Comparison of ENCODE assay signal across 22 cellular contexts in the genomic region with DNA sequence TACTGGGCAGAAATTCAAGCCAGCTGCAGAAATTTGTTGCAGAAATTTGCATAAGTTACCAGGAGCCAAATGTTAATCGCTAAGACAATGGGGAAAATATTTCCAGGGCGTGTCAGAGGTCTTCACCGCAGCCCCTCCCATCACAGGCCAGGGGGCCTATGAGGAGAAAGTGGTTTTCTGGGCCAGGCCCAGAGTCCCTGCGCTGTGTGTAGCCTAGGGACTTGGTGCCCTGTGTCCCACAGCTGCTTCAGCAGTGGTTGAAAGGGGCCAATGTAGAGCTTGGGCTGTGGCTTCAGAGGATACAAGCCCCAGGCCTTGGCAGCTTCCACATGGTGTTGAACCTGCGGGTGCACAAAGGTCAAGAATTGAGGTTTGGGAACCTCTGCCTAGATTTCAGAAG.
DNase-seq lines count a peak whose midpoint lies in the region; ATAC-seq and TF ChIP-seq lines count a peak whose summit lies in the region.
"Had no signal": no experiment of that assay in that cellular context is flagged by ENCODE, and none has a peak within 500 bp of the region (broad histone marks: within the 10 kb centered on the region; RNA-seq: fewer than 3 reads in every experiment).

No MANE protein-coding gene starts in this region.

- H3K4me3 ChIP-seq in GM23338, result no peak overlapping the region
- no peak overlapping the region for H3K4me3 ChIP-seq in neuronal stem cell (ENCODE audit: low read length in 2 of 2)

- H2AFZ ChIP-seq in GM23338 (peak overlapping the region; percentile 67; the same call in 1 of the 2 replicates), neuronal stem cell (ENCODE audit: low read length) (no peak overlapping the region)

- H3K27ac Mint-ChIP-seq in GM23338, result no peak overlapping the region
- H3K27ac Mint-ChIP-seq in WTC11, result no peak overlapping the region
- H3K27ac Mint-ChIP-seq: CD4-positive, CD25-positive, alpha-beta regulatory T cell; CD8-positive, alpha-beta memory T cell; IgD-negative memory B cell had no signal

- H3K4me3 Mint-ChIP-seq in GM23338, result no peak overlapping the region
- H3K4me3 Mint-ChIP-seq in WTC11, result no peak overlapping the region
- H3K4me3 Mint-ChIP-seq: CD4-positive, CD25-positive, alpha-beta regulatory T cell; CD8-positive, alpha-beta memory T cell; IgD-negative memory B cell had no signal

- H3K4me1 Mint-ChIP-seq in GM23338, result peaks cover 4% of the 10 kb centered on the region; the same call in 2 of the 3 replicates
- H3K4me1 Mint-ChIP-seq in WTC11, result peaks cover 9% of the 10 kb centered on the region
- H3K4me1 Mint-ChIP-seq: CD4-positive, CD25-positive, alpha-beta regulatory T cell; CD8-positive, alpha-beta memory T cell; IgD-negative memory B cell had no signal

- H4K20me1 ChIP-seq in GM23338 (replicated peaks; ENCODE audit: insufficient read depth), result no peaks in the 10 kb centered on the region

- H2AK5ac ChIP-seq in neuronal stem cell (ENCODE audit: low read depth, low read length), result no peak overlapping the region

- H3K4me2 ChIP-seq in GM23338 (no peak overlapping the region), neuronal stem cell (ENCODE audit: insufficient read depth, low read length, poor library complexity, severe bottlenecking) (no peak overlapping the region)

- no peaks in the 10 kb centered on the region for H3K79me1 ChIP-seq in neuronal stem cell (ENCODE audit: low read depth, low read length)

- no peak overlapping the region for H3K9ac ChIP-seq in neuronal stem cell (ENCODE audit: low read depth, low read length, poor library complexity)

- H3K4me1 ChIP-seq in GM23338 (ENCODE audit: insufficient read depth) (no peaks in the 10 kb centered on the region), neuronal stem cell (ENCODE audit: control insufficient read depth in 2 of 2, insufficient read depth in 1 of 2, low read depth in 1 of 2, low read length in 2 of 2) (peaks cover 0 to 3% of the 10 kb centered on the region in 2 donors)

- H3F3A ChIP-seq in GM23338 (replicated peaks; ENCODE audit: low read depth), result no peaks in the 10 kb centered on the region

- H3K18ac ChIP-seq in neuronal stem cell (ENCODE audit: low read length), result no peak overlapping the region

- no peak overlapping the region for H4K91ac ChIP-seq in neuronal stem cell (ENCODE audit: low read depth, low read length, poor library complexity)

- no peak overlapping the region for H3K14ac ChIP-seq in neuronal stem cell (ENCODE audit: low read length)

- no peaks in the 10 kb centered on the region for H3K9me3 ChIP-seq in neuronal stem cell (replicated peaks in 1 of 2; ENCODE audit: control insufficient read depth in 2 of 2, insufficient read depth in 1 of 2, low read depth in 1 of 2, low read length in 2 of 2)
- H3K9me3 ChIP-seq: BE2C had no signal

- no CpG with 5 or more reads among the region's 5 CpGs for WGBS in neuronal stem cell (ENCODE audit: extremely low coverage in 2 of 2, insufficient read length in 2 of 2, insufficient replicate concordance in 1 of 2), 2 donors

- H3K79me2 ChIP-seq in GM23338 (replicated peaks; ENCODE audit: insufficient read depth), result no peaks in the 10 kb centered on the region

- no peaks in the 10 kb centered on the region for H3K36me3 ChIP-seq in GM23338 (ENCODE audit: insufficient read depth)
- H3K36me3 ChIP-seq in neuronal stem cell (replicated peaks in 1 of 2; ENCODE audit: control insufficient read depth in 2 of 2, insufficient read depth in 2 of 2, low read length in 2 of 2), result no peaks in the 10 kb centered on the region
- H3K36me3 ChIP-seq: BE2C had no signal

- CTCF ChIA-PET in WTC11 (lab: Charles Lee), result no interaction called here

- ATAC-seq in GM23338, result no peak
- peak; percentile 46; the same call in 1 of the 2 replicates for ATAC-seq in WTC11
- no peak for ATAC-seq in HG02610 (IDR thresholded peaks at IDR 0.05; ENCODE audit: unreplicated experiment)
- ATAC-seq in HG03159 (IDR thresholded peaks at IDR 0.05; ENCODE audit: unreplicated experiment), result no peak
- ATAC-seq: HepG2 had no signal

- no peak overlapping the region for H4K8ac ChIP-seq in neuronal stem cell (ENCODE audit: low read depth, low read length)

- H3K27ac ChIP-seq in GM23338 (ENCODE audit: low read depth) (no peak overlapping the region), neuronal stem cell (replicated peaks; ENCODE audit: low read length) (no peak overlapping the region)

- no peak overlapping the region for H2BK15ac ChIP-seq in neuronal stem cell (ENCODE audit: low read length)

- H3K36me3 Mint-ChIP-seq in GM23338 (ENCODE audit: low read depth) (no peaks in the 10 kb centered on the region), WTC11 (no peaks in the 10 kb centered on the region)
- H3K36me3 Mint-ChIP-seq: CD4-positive, CD25-positive, alpha-beta regulatory T cell; CD8-positive, alpha-beta memory T cell; IgD-negative memory B cell had no signal

- H2BK120ac ChIP-seq in neuronal stem cell (ENCODE audit: low read depth, low read length), result no peak overlapping the region

- POLR2A ChIA-PET in WTC11 (lab: Charles Lee), result no interaction called here

- H2BK12ac ChIP-seq in neuronal stem cell (ENCODE audit: low read length), result peak overlapping the region; percentile 16

- H3K9me2 ChIP-seq in GM23338 (ENCODE audit: insufficient read depth), result no peaks in the 10 kb centered on the region; the same call in 1 of the 2 replicates

- H3K9me3 Mint-ChIP-seq in GM23338, result no peaks in the 10 kb centered on the region
- H3K9me3 Mint-ChIP-seq in WTC11, result 0 out of 2 replicates have a peak, but pooled peaks cover 4% of the 10 kb centered on the region
- H3K9me3 Mint-ChIP-seq: IgD-negative memory B cell had no signal

- H2BK5ac ChIP-seq in neuronal stem cell (ENCODE audit: low read length), result no peak overlapping the region

- TF ChIP-seq CTCF in GM23338 (conservative IDR thresholded peaks at IDR 0.05; ENCODE audit: low read depth in 2 of 2) (no peak), WTC11 (IDR thresholded peaks at IDR 0.05) (no peak)

- no peaks in the 10 kb centered on the region for H3K27me3 ChIP-seq in GM23338 (ENCODE audit: insufficient read depth)
- H3K27me3 ChIP-seq in neuronal stem cell (ENCODE audit: control insufficient read depth in 3 of 3, insufficient read depth in 3 of 3, low read depth in 1 of 3, low read length in 3 of 3), result no peaks in the 10 kb centered on the region
- H3K27me3 ChIP-seq: BE2C had no signal

- no peak overlapping the region for H3K23ac ChIP-seq in neuronal stem cell (ENCODE audit: low read depth, low read length, poor library complexity)

- H3K27me3 Mint-ChIP-seq in GM23338 (ENCODE audit: insufficient read depth, low read depth, poor library complexity) (no peaks in the 10 kb centered on the region), WTC11 (ENCODE audit: low read depth) (no peaks in the 10 kb centered on the region)
- H3K27me3 Mint-ChIP-seq: CD4-positive, CD25-positive, alpha-beta regulatory T cell; CD8-positive, alpha-beta memory T cell; IgD-negative memory B cell had no signal

- no peak for DNase-seq in GM23338 (ENCODE audit: low spot score)
- no peak for DNase-seq in WTC11 (ENCODE audit: low spot score)
- DNase-seq in fibroblast of gingiva (ENCODE audit: low read depth), result peak; percentile 45
- DNase-seq in neuronal stem cell (ENCODE audit: low spot score), result no peak
- no peak for DNase-seq in stimulated activated CD4-positive, alpha-beta T cell treated with anti-CD3 and anti-CD28 coated beads, Interleukin-2, amount 100 ng/mL, for 24 hours
- DNase-seq: ACHN; BE2C; C1 segment of cervical spinal cord; CD4-positive, CD25-positive, alpha-beta regulatory T cell; CD8-positive, alpha-beta memory T cell; COR-L47; DMS 273 treated with DMSO at 0.1 percent for 48 hours; DMS53; DND-41; EL; GOT3; HCEC 1CT; KG1 had no signal

- no peak overlapping the region for H3K4ac ChIP-seq in neuronal stem cell (ENCODE audit: low read length)

TF ChIP-seq in GM23338, 12 proteins besides CTCF, POLR2A, EP300 and RAD21 (continues in another document):
- TF ChIP-seq STAT1 (IDR thresholded peaks at IDR 0.05; ENCODE audit: unreplicated experiment) (no peak), ZNF114 (CRISPR knock-in tag; IDR thresholded peaks at IDR 0.05) (no peak), EZH2phosphoT487 (IDR thresholded peaks at IDR 0.05; ENCODE audit: unreplicated experiment) (no peak), EZH2 (IDR thresholded peaks at IDR 0.05; ENCODE audit: low read depth, unreplicated experiment) (no peak), ZNF331 (CRISPR knock-in tag; IDR thresholded peaks at IDR 0.05; ENCODE audit: low read depth) (no peak), POLR2AphosphoS5 (IDR thresholded peaks at IDR 0.05; ENCODE audit: low read depth) (no peak), JUNB (IDR thresholded peaks at IDR 0.05; ENCODE audit: unreplicated experiment) (no peak)
- TF ChIP-seq, protein P1, sequence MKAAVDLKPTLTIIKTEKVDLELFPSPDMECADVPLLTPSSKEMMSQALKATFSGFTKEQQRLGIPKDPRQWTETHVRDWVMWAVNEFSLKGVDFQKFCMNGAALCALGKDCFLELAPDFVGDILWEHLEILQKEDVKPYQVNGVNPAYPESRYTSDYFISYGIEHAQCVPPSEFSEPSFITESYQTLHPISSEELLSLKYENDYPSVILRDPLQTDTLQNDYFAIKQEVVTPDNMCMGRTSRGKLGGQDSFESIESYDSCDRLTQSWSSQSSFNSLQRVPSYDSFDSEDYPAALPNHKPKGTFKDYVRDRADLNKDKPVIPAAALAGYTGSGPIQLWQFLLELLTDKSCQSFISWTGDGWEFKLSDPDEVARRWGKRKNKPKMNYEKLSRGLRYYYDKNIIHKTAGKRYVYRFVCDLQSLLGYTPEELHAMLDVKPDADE (IDR thresholded peaks at IDR 0.05), result no peak

TF ChIP-seq in WTC11, 78 proteins besides CTCF, POLR2A, EP300 and RAD21 (continues in another document):
- TF ChIP-seq CREB1 (CRISPR knock-in tag; IDR thresholded peaks at IDR 0.05) (no peak), ZNF317 (CRISPR knock-in tag; IDR thresholded peaks at IDR 0.05; ENCODE audit: borderline replicate concordance, low read depth) (no peak), MXD4 (CRISPR knock-in tag; IDR thresholded peaks at IDR 0.05; ENCODE audit: borderline replicate concordance) (no peak), RELA (CRISPR knock-in tag; IDR thresholded peaks at IDR 0.05; ENCODE audit: borderline replicate concordance) (no peak), MYBL2 (CRISPR knock-in tag; IDR thresholded peaks at IDR 0.05) (no peak), TEAD4 (CRISPR knock-in tag; IDR thresholded peaks at IDR 0.05) (no peak), ZNF423 (CRISPR knock-in tag; IDR thresholded peaks at IDR 0.05) (no peak), ZNF263 (CRISPR knock-in tag; IDR thresholded peaks at IDR 0.05; ENCODE audit: low read depth) (no peak), CBFB (CRISPR knock-in tag; IDR thresholded peaks at IDR 0.05; ENCODE audit: low read depth) (no peak), TCF7 (CRISPR knock-in tag; IDR thresholded peaks at IDR 0.05; ENCODE audit: low read depth) (no peak), KAT7 (CRISPR knock-in tag; IDR thresholded peaks at IDR 0.05; ENCODE audit: borderline replicate concordance) (no peak), ZNF232 (CRISPR knock-in tag; IDR thresholded peaks at IDR 0.05) (no peak)
- TF ChIP-seq, protein P2, sequence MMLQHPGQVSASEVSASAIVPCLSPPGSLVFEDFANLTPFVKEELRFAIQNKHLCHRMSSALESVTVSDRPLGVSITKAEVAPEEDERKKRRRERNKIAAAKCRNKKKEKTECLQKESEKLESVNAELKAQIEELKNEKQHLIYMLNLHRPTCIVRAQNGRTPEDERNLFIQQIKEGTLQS (CRISPR knock-in tag; conservative IDR thresholded peaks at IDR 0.05), result no peak
